In the genomic region with DNA sequence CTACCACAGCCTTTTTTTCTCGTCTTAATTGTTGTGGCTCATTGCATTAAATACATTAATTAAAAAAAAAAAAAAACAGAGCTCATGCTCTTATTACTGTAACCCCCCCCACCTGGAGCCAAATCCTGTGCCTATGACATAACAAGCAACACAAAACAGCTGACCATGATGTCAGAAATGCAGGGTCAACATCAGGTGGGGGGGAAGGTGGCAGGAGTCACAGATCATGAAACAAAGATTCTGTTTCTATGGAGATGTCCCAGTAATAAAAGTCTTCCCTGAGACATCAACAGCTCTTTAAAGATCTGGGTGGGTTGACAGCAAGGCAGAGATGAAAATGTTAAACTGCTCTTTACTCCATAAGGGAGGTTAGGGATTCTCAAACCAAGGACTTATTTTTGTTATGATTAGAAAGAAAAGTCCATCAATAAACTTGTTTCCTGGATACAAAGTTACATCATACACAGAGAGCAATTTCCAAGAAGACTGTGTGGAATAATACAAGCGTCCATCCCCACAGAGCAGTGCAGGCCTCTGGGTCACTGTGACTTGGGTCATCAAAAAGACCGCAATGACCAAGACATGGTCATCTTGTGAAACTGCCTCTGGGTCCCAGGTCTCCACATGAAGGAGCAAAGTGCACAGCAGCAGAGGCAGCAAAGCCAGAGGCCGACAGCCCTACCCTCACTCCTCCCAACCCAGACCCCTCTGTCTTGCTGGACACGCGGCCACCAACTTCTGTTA, we compare ENCODE assay signal across 21 cellular contexts. TPM values are rescaled to one million over a fixed set of nuclear protein-coding genes. Genes with fewer than 3 reads are reported as not detected.
DNase-seq lines count a peak whose midpoint lies in the region; ATAC-seq and TF ChIP-seq lines count a peak whose summit lies in the region.
"Had no signal": no experiment of that assay in that cellular context is flagged by ENCODE, and none has a peak within 500 bp of the region (broad histone marks: within the 10 kb centered on the region; RNA-seq: fewer than 3 reads in every experiment).

No MANE protein-coding gene starts in this region.

- no peak for ATAC-seq in effector memory CD8-positive, alpha-beta T cell (replicated peaks)
- ATAC-seq: foreskin keratinocyte, lower lobe of right lung had no signal

- H3K9me3 ChIP-seq in BLaER1 (no peaks in the 10 kb centered on the region), Karpas-422 (ENCODE audit: low read length) (no peaks in the 10 kb centered on the region), mesodermal cell (ENCODE audit: control insufficient read depth, low read length) (no peaks in the 10 kb centered on the region)
- H3K9me3 ChIP-seq: adrenal gland, lower lobe of right lung, SJCRH30 had no signal

- no peak overlapping the region for H2AFZ ChIP-seq in Karpas-422 (ENCODE audit: low read length)

- H4K20me1 ChIP-seq in BLaER1 (peaks cover 83% of the 10 kb centered on the region), Karpas-422 (ENCODE audit: insufficient read depth, low read depth, low read length) (peaks cover 9% of the 10 kb centered on the region)

- peaks cover 66% of the 10 kb centered on the region for H3K4me1 ChIP-seq in BLaER1
- H3K4me1 ChIP-seq in Karpas-422 (ENCODE audit: low read length), result peaks cover 46% of the 10 kb centered on the region
- peaks cover 42% of the 10 kb centered on the region for H3K4me1 ChIP-seq in mesodermal cell (ENCODE audit: control insufficient read depth, insufficient read depth, low read length, poor library complexity, severe bottlenecking)
- H3K4me1 ChIP-seq: SJCRH30 had no signal

- H3K27me3 Mint-ChIP-seq in effector memory CD8-positive, alpha-beta T cell, result no peaks in the 10 kb centered on the region
- no peaks in the 10 kb centered on the region for H3K27me3 Mint-ChIP-seq in osteocyte (ENCODE audit: unreplicated experiment)
- H3K27me3 Mint-ChIP-seq: activated CD4-positive, alpha-beta T cell treated with anti-CD3 and anti-CD28 coated beads, Interleukin-2, amount 10 ng/mL, durations not matched to agents 7 days and 5 days had no signal

- H3K9me2 ChIP-seq in Karpas-422 (replicated peaks; ENCODE audit: insufficient read depth, low read length), result no peaks in the 10 kb centered on the region

- no peaks in the 10 kb centered on the region for H3K9me3 Mint-ChIP-seq in effector memory CD8-positive, alpha-beta T cell
- H3K9me3 Mint-ChIP-seq in osteocyte (ENCODE audit: unreplicated experiment), result no peaks in the 10 kb centered on the region
- H3K9me3 Mint-ChIP-seq: activated CD4-positive, alpha-beta T cell treated with anti-CD3 and anti-CD28 coated beads, Interleukin-2, amount 10 ng/mL, durations not matched to agents 7 days and 5 days; activated T-cell treated with anti-CD3 and anti-CD28 coated beads, Interleukin-2, amount 50 U/mL, for 72 hours had no signal

- DNase-seq in Karpas-422 (no peak), UCSD-AML1 (lab: John Stamatoyannopoulos, UW; ENCODE audit: unreplicated experiment) (no peak), RPMI8226 (no peak), osteocyte (ENCODE audit: extremely low spot score, unreplicated experiment) (no peak), A172 (ENCODE audit: low spot score) (no peak)
- no peak for DNase-seq in effector memory CD8-positive, alpha-beta T cell
- DNase-seq: activated T-cell treated with anti-CD3 and anti-CD28 coated beads, Interleukin-2, amount 50 U/mL, for 72 hours; caudate nucleus; DMS153; foreskin keratinocyte; lower lobe of right lung; NCI-H146; NCI-H510A; SJCRH30; stimulated activated CD4-positive, alpha-beta T cell treated with anti-CD3 and anti-CD28 coated beads, Interleukin-15, amount 100 ng/mL, for 24 hours; T-helper 9 cell had no signal

- H3K27me3 ChIP-seq in BLaER1 (no peaks in the 10 kb centered on the region), Karpas-422 (ENCODE audit: low read length) (no peaks in the 10 kb centered on the region)
- H3K27me3 ChIP-seq: adrenal gland, foreskin keratinocyte, SJCRH30 had no signal

- H3K4me2 ChIP-seq in BLaER1 (peak overlapping the region; percentile 43), Karpas-422 (ENCODE audit: low read depth, low read length, poor library complexity, severe bottlenecking) (peak overlapping the region; percentile 24)

- peaks cover 66% of the 10 kb centered on the region for H3K36me3 ChIP-seq in BLaER1
- peaks cover 8% of the 10 kb centered on the region; the same call in 1 of the 2 replicates for H3K36me3 ChIP-seq in Karpas-422 (ENCODE audit: insufficient read depth, low read length)
- H3K36me3 ChIP-seq in mesodermal cell (ENCODE audit: control insufficient read depth, insufficient read depth, low read length), result peaks cover 32% of the 10 kb centered on the region

- H3K4me1 Mint-ChIP-seq in effector memory CD8-positive, alpha-beta T cell (ENCODE audit: low read depth in 2 of 2), result peaks cover 20 to 49% of the 10 kb centered on the region in 2 donors
- peaks cover 22% of the 10 kb centered on the region for H3K4me1 Mint-ChIP-seq in osteocyte (ENCODE audit: unreplicated experiment)

- H3K4me3 Mint-ChIP-seq in effector memory CD8-positive, alpha-beta T cell, result no peak overlapping the region
- no peak overlapping the region for H3K4me3 Mint-ChIP-seq in osteocyte (ENCODE audit: unreplicated experiment)
- H3K4me3 Mint-ChIP-seq: activated CD4-positive, alpha-beta T cell treated with anti-CD3 and anti-CD28 coated beads, Interleukin-2, amount 10 ng/mL, durations not matched to agents 7 days and 5 days had no signal

- H3K27ac Mint-ChIP-seq in effector memory CD8-positive, alpha-beta T cell, result peak overlapping the region; percentile 58 to 59
- no peak overlapping the region for H3K27ac Mint-ChIP-seq in osteocyte (ENCODE audit: unreplicated experiment)
- H3K27ac Mint-ChIP-seq: activated CD4-positive, alpha-beta T cell treated with anti-CD3 and anti-CD28 coated beads, Interleukin-2, amount 10 ng/mL, durations not matched to agents 7 days and 5 days had no signal

- H3K9ac ChIP-seq in BLaER1 (no peak overlapping the region), Karpas-422 (ENCODE audit: low read length) (peak overlapping the region; percentile 30)

- H3K79me2 ChIP-seq in Karpas-422 (ENCODE audit: low read length), result peaks cover 77% of the 10 kb centered on the region

- peaks cover 27% of the 10 kb centered on the region for H3K36me3 Mint-ChIP-seq in effector memory CD8-positive, alpha-beta T cell (ENCODE audit: insufficient read depth)
- peaks cover 14% of the 10 kb centered on the region for H3K36me3 Mint-ChIP-seq in osteocyte (ENCODE audit: unreplicated experiment)

- H3K27ac ChIP-seq in BLaER1, result 0 out of 2 replicates have a peak overlapping the region, but pooled peaks have one; percentile 18
- peak overlapping the region; percentile 62 for H3K27ac ChIP-seq in Karpas-422 (ENCODE audit: low read length)
- H3K27ac ChIP-seq in mesodermal cell (ENCODE audit: low read depth, low read length, severe bottlenecking), result peak overlapping the region; percentile 41
- H3K27ac ChIP-seq: foreskin keratinocyte, lower lobe of right lung, SJCRH30 had no signal

- WGBS in mesodermal cell (ENCODE audit: insufficient coverage in 2 of 2), 2 experiments, result 89 to 97% methylated on average over 5 of the region's 6 CpGs

- no peak overlapping the region for H3K4me3 ChIP-seq in BLaER1
- no peak overlapping the region for H3K4me3 ChIP-seq in Karpas-422 (ENCODE audit: low read length)
- no peak overlapping the region for H3K4me3 ChIP-seq in mesodermal cell (ENCODE audit: extremely low read depth, insufficient read depth, low read length, poor library complexity, severe bottlenecking)
- H3K4me3 ChIP-seq: adrenal gland, lower lobe of right lung, SJCRH30 had no signal

- TF ChIP-seq CTCF in osteocyte (IDR thresholded peaks at IDR 0.05), result no peak

RNA-seq across cellular contexts. Expression of a gene that starts 42.7 kb away (rescaled TPM):
- total RNA-seq in Karpas-422 (2014; rRNA removed; shearing (Covaris generic); ENCODE audit: low replicate concordance), result 2.9 and 7.4 TPM in 2 replicates
- polyA plus RNA-seq in mesodermal cell (2013, experiment 1 of 2), result 1.00 TPM
- 0.76 TPM for polyA plus RNA-seq in mesodermal cell (2013, experiment 2 of 2)
- 1.4 and 1.5 TPM in 2 replicates for total RNA-seq in osteocyte
- total RNA-seq in A172 (2014; rRNA removed; shearing (Covaris generic)), result 0.03 and 0.46 TPM in 2 replicates
- total RNA-seq: H4 had no signal
